Comparison of ENCODE assay signal across 19 cellular contexts in the genomic region with DNA sequence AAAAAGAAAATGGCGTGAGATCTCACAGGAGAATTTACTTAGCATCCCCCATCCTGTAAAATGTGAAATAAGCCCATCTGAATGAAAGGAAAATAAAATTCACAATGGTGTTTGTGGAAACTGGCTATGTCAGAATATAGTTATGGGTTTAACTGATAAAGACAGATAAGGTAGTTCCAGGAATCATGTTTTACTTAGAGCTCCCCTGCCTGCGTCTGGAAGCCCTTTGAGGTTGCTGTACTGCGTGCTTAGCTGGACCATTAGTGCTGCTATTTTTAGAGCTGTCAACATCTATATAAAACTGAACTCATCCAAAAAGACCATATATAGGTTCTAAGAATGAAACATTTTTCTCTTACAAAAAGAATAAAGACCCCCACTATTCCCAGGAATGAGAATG.
"Had no signal": no experiment of that assay in that cellular context is flagged by ENCODE, and none has a peak within 500 bp of the region (broad histone marks: within the 10 kb centered on the region; RNA-seq: fewer than 3 reads in every experiment).

No MANE protein-coding gene starts in this region.

- DNase-seq: activated CD4-positive, alpha-beta memory T cell treated with anti-CD3 and anti-CD28 coated beads, Interleukin-2, amount 10 ng/mL, durations not matched to agents 7 days and 5 days; activated CD4-positive, alpha-beta T cell treated with anti-CD3 and anti-CD28 coated beads for 36 hours; activated CD8-positive, alpha-beta memory T cell treated with anti-CD3 and anti-CD28 coated beads, Interleukin-2, amount 50 U/mL, for 4 hours; activated gamma-delta T cell treated with Interleukin-2 at 50 U/mL for 16 hours; activated naive CD8-positive, alpha-beta T cell treated with anti-CD3 and anti-CD28 coated beads for 36 hours; activated T-cell treated with anti-CD3 and anti-CD28 coated beads, Interleukin-2, amount 50 U/mL, for 72 hours; colonic mucosa; effector CD8-positive, alpha-beta T cell; hippocampal formation; lower lobe of right lung; naive thymus-derived CD4-positive, alpha-beta T cell; psoas muscle; stimulated activated CD4-positive, alpha-beta T cell treated with anti-CD3 and anti-CD28 coated beads, Interleukin-15, amount 100 ng/mL, for 24 hours; stimulated activated CD4-positive, alpha-beta T cell treated with anti-CD3 and anti-CD28 coated beads, Interleukin-4, amount 100 ng/mL, for 24 hours; stomach; SW 1271 had no signal

- H3K27ac ChIP-seq: colonic mucosa, lower lobe of right lung, psoas muscle, stomach, thoracic aorta, VCaP had no signal

- H3K4me1 ChIP-seq: colonic mucosa, lower lobe of right lung, psoas muscle, stomach had no signal

- H3K36me3 Mint-ChIP-seq: activated naive CD8-positive, alpha-beta T cell treated with anti-CD3 and anti-CD28 coated beads for 36 hours; naive thymus-derived CD4-positive, alpha-beta T cell had no signal

- H3K4me3 ChIP-seq: colonic mucosa, lower lobe of right lung, psoas muscle, stomach, thoracic aorta had no signal

- H3K9me3 ChIP-seq: colonic mucosa, lower lobe of right lung, psoas muscle, stomach, thoracic aorta had no signal

- H3K27me3 ChIP-seq: colonic mucosa, stomach had no signal

- ATAC-seq: activated CD4-positive, alpha-beta T cell treated with anti-CD3 and anti-CD28 coated beads for 36 hours; activated T-cell treated with anti-CD3 and anti-CD28 coated beads, Interleukin-2, amount 50 U/mL, for 72 hours; lower lobe of right lung; naive thymus-derived CD4-positive, alpha-beta T cell; psoas muscle had no signal

- H3K27ac Mint-ChIP-seq: activated CD4-positive, alpha-beta memory T cell treated with anti-CD3 and anti-CD28 coated beads, Interleukin-2, amount 10 ng/mL, durations not matched to agents 7 days and 5 days; activated CD4-positive, alpha-beta T cell treated with anti-CD3 and anti-CD28 coated beads for 36 hours; activated naive CD8-positive, alpha-beta T cell treated with anti-CD3 and anti-CD28 coated beads for 36 hours; activated T-cell treated with anti-CD3 and anti-CD28 coated beads, Interleukin-2, amount 50 U/mL, for 72 hours; naive thymus-derived CD4-positive, alpha-beta T cell; T-helper 2 cell treated with Interferon-gamma antibody and Interleukin-4, amounts not matched to agents 5 μg/mL and 100 μg/mL, for 36 hours had no signal

- H3K27me3 Mint-ChIP-seq: activated CD4-positive, alpha-beta memory T cell treated with anti-CD3 and anti-CD28 coated beads, Interleukin-2, amount 10 ng/mL, durations not matched to agents 7 days and 5 days; activated CD4-positive, alpha-beta T cell treated with anti-CD3 and anti-CD28 coated beads for 36 hours; activated naive CD8-positive, alpha-beta T cell treated with anti-CD3 and anti-CD28 coated beads for 36 hours; naive thymus-derived CD4-positive, alpha-beta T cell had no signal

- H3K4me3 Mint-ChIP-seq: activated CD4-positive, alpha-beta memory T cell treated with anti-CD3 and anti-CD28 coated beads, Interleukin-2, amount 10 ng/mL, durations not matched to agents 7 days and 5 days; activated CD4-positive, alpha-beta T cell treated with anti-CD3 and anti-CD28 coated beads for 36 hours; activated naive CD8-positive, alpha-beta T cell treated with anti-CD3 and anti-CD28 coated beads for 36 hours; activated T-cell treated with anti-CD3 and anti-CD28 coated beads, Interleukin-2, amount 50 U/mL, for 72 hours; naive thymus-derived CD4-positive, alpha-beta T cell; T-helper 2 cell treated with Interferon-gamma antibody and Interleukin-4, amounts not matched to agents 5 μg/mL and 100 μg/mL, for 36 hours had no signal

- H3K4me1 Mint-ChIP-seq: activated CD4-positive, alpha-beta memory T cell treated with anti-CD3 and anti-CD28 coated beads, Interleukin-2, amount 10 ng/mL, durations not matched to agents 7 days and 5 days; activated CD4-positive, alpha-beta T cell treated with anti-CD3 and anti-CD28 coated beads for 36 hours; activated naive CD8-positive, alpha-beta T cell treated with anti-CD3 and anti-CD28 coated beads for 36 hours; naive thymus-derived CD4-positive, alpha-beta T cell had no signal

- H3K9me3 Mint-ChIP-seq: T-helper 2 cell treated with Interferon-gamma antibody and Interleukin-4, amounts not matched to agents 5 μg/mL and 100 μg/mL, for 36 hours had no signal

- H3K36me3 ChIP-seq: colonic mucosa, lower lobe of right lung, stomach, thoracic aorta had no signal
